In the genomic region with DNA sequence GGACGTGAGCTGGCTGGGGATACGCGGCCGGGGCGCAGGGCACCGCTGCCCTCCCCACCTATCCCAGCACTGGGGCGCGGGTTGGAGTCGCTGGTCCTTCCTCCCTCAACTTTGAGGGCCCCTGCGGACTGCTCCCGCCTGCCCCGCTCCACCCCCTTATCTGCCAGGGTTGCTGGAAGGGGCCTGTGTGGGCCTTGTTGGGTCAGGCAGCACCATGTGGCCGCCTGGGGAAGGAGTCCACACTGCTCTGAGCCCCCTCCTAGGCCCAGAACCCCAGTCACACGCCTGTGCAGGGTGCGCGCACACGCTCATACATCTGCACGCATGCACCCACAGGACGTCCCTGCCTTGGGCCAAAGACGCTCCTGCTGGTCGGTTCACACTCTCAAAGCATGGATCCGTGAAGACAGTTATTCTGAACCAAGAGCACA, we compare ENCODE assay signal across 10 cellular contexts. TPM values are rescaled to one million over a fixed set of nuclear protein-coding genes. Genes with fewer than 3 reads are reported as not detected.
A peak's percentile ranks its signal among the peaks of the same experiment; 100 is the strongest.
DNase-seq lines count a peak whose midpoint lies in the region; ATAC-seq, FAIRE-seq and TF ChIP-seq lines count a peak whose summit lies in the region.
"Had no signal": no experiment of that assay in that cellular context is flagged by ENCODE, and none has a peak within 500 bp of the region (broad histone marks: within the 10 kb centered on the region; RNA-seq: fewer than 3 reads in every experiment).

No MANE protein-coding gene starts in this region.

- TF ChIP-seq POLR2A in stomach (IDR thresholded peaks at IDR 0.05) = no peak

- H3K4me3 Mint-ChIP-seq in IgD-negative memory B cell = peak overlapping the region; percentile 48 to 83 (median 70)

- ATAC-seq in HG03342 (IDR thresholded peaks at IDR 0.05; ENCODE audit: unreplicated experiment) (no peak), GM18517 (IDR thresholded peaks at IDR 0.05; ENCODE audit: unreplicated experiment) (no peak), GM19328 (IDR thresholded peaks at IDR 0.05; ENCODE audit: unreplicated experiment) (no peak)

- H3K4me3 ChIP-seq in kidney (ENCODE audit: low read length in 2 of 2) = peak overlapping the region; percentile 8 to 53
- H3K4me3 ChIP-seq in stomach = peak overlapping the region; percentile 53 to 71 (median 64)

- intact Hi-C loops in kidney (cut with DNase I) = no loop called here
- intact Hi-C loops in stomach (cut with DNase I; ENCODE audit: low total_unique reads) = no loop called here

- TF ChIP-seq CTCF in kidney (IDR thresholded peaks at IDR 0.05; ENCODE audit: borderline replicate concordance, extremely low read depth, insufficient read depth) = no peak
- TF ChIP-seq CTCF in stomach (IDR thresholded peaks at IDR 0.05) = no peak

- no peaks in the 10 kb centered on the region for H3K36me3 Mint-ChIP-seq in IgD-negative memory B cell

- H3K4me1 Mint-ChIP-seq in IgD-negative memory B cell = peaks cover 0 to 3% (median 2%) of the 10 kb centered on the region in 3 donors

- WGBS in stomach, 5 donors = 18 to 41% (median 24%) methylated on average over 7 to 22 of the region's 22 CpGs

- peaks cover 0 to 44% (median 13%) of the 10 kb centered on the region in 3 donors for H3K27me3 ChIP-seq in stomach

- DNase-seq in astrocyte of the hippocampus (ENCODE audit: low read depth, low spot score) (peak; percentile 33), kidney (no peak), stomach (no peak), RPMI8226 (no peak)
- DNase-seq: GOT3 had no signal

- H3K4me1 ChIP-seq in kidney (ENCODE audit: control insufficient read depth in 1 of 2, insufficient read depth in 1 of 2, low read depth in 1 of 2, low read length in 2 of 2) (peaks cover 13 to 21% of the 10 kb centered on the region in 2 donors), stomach (peaks cover 10 to 30% (median 22%) of the 10 kb centered on the region in 4 donors)

- H3K27ac ChIP-seq in kidney (ENCODE audit: low read depth in 2 of 2, low read length in 2 of 2) = no peak overlapping the region
- H3K27ac ChIP-seq in stomach = peak overlapping the region in 1 of 5 donors; percentile 52

- H3K9me3 Mint-ChIP-seq in IgD-negative memory B cell = no peaks in the 10 kb centered on the region

- no peak overlapping the region for H3K9ac ChIP-seq in kidney (ENCODE audit: low read length in 2 of 2)

- peaks cover 47% of the 10 kb centered on the region for H3K27me3 Mint-ChIP-seq in IgD-negative memory B cell

- TF ChIP-seq EP300 in stomach (IDR thresholded peaks at IDR 0.05) = no peak

- FAIRE-seq in kidney (lab: Jason Lieb, UNC) = no peak
- FAIRE-seq: islet of Langerhans had no signal

- no peak overlapping the region for H3K27ac Mint-ChIP-seq in IgD-negative memory B cell

- no peaks in the 10 kb centered on the region for H3K36me3 ChIP-seq in kidney (ENCODE audit: control insufficient read depth in 1 of 2, insufficient read depth in 2 of 2, low read length in 2 of 2)
- H3K36me3 ChIP-seq in stomach = no peaks in the 10 kb centered on the region

- H3K9me3 ChIP-seq in kidney (ENCODE audit: control insufficient read depth in 1 of 2, low read length in 2 of 2) (no peaks in the 10 kb centered on the region), stomach (no peaks in the 10 kb centered on the region)

RNA-seq across cellular contexts. Expression of gene TUB, which starts 0.6 kb away (rescaled TPM):
- not detected for polyA plus RNA-seq in IgD-negative memory B cell
- total RNA-seq in kidney = 6.8 TPM
- polyA plus RNA-seq in kidney (ENCODE audit: insufficient read depth, low read depth, low replicate concordance) = 5.9 TPM
- 10 to 100 TPM in 1 of 5 donors, 1 to 10 TPM in 1, under 1 TPM in 2, not detected in 1; under 0.01 to 12.1 (median 2.4) TPM for total RNA-seq in stomach
- 1 to 10 TPM in 2 of 3 donors, under 1 TPM in 1; 0.83 to 2.1 (median 1.4) TPM for polyA plus RNA-seq in stomach
